In genomic region chr1:168578531-168579185, GRCh38 we compare ENCODE assay signal across 13 cellular contexts. TPM values are rescaled to one million over a fixed set of nuclear protein-coding genes. Genes with fewer than 3 reads are reported as not detected.
"Had no signal": no experiment of that assay in that cellular context is flagged by ENCODE, and none has a peak within 500 bp of the region (broad histone marks: within the 10 kb centered on the region; RNA-seq: fewer than 3 reads in every experiment).

No MANE protein-coding gene starts in this region.

RNA-seq across cellular contexts. Expression of gene XCL1, which starts 2.3 kb away (rescaled TPM):
- total RNA-seq: dermis blood vessel endothelial cell, mammary epithelial cell, occipital lobe, renal cortical epithelial cell, skeletal muscle tissue, stomach, temporal lobe, ureter had no signal
- polyA plus RNA-seq: mammary epithelial cell had no signal

RNA-seq across cellular contexts. Expression of gene XCL2, which starts 34.9 kb away (rescaled TPM):
- total RNA-seq: dermis blood vessel endothelial cell, mammary epithelial cell, mucosa of gallbladder, occipital lobe, psoas muscle, renal cortical epithelial cell, skeletal muscle tissue, temporal lobe, thyroid gland, ureter had no signal
- polyA plus RNA-seq: mammary epithelial cell, neural cell, psoas muscle, right cardiac atrium had no signal
